8 cellular contexts compared by ENCODE assay signal in genomic region chr9:104927216-104927911, GRCh38. TPM values are rescaled to one million over a fixed set of nuclear protein-coding genes. Genes with fewer than 3 reads are reported as not detected.
DNase-seq lines count a peak whose midpoint lies in the region; ATAC-seq and TF ChIP-seq lines count a peak whose summit lies in the region.

No MANE protein-coding gene starts in this region.

- CTCF ChIA-PET in CD8-positive, alpha-beta memory T cell (lab: Charles Lee) = interaction anchor here (0.8 to 1.9 kb wide), 5 partner anchors 28 to 498 kb away, joined by 3 to 5 read pairs (median 4); no protein-coding TSS in a partner anchor

- no peak overlapping the region for H3K27ac ChIP-seq in CD8-positive, alpha-beta memory T cell (ENCODE audit: low read depth, low read length)
- peak overlapping the region; percentile 88 to 98 for H3K27ac ChIP-seq in coronary artery
- peak overlapping the region; percentile 81 for H3K27ac ChIP-seq in layer of hippocampus (ENCODE audit: low read depth, low read length)

- POLR2A ChIA-PET in CD8-positive, alpha-beta memory T cell (lab: Charles Lee) = interaction anchor here (0.7 kb wide), 1 partner anchor 228 kb away, joined by 3 read pairs; no protein-coding TSS in a partner anchor

- peaks cover 12 to 30% (median 23%) of the 10 kb centered on the region in 3 donors for H3K4me1 Mint-ChIP-seq in CD8-positive, alpha-beta memory T cell

- peaks cover 3% of the 10 kb centered on the region for H3K27me3 ChIP-seq in CD8-positive, alpha-beta memory T cell (ENCODE audit: insufficient read depth, low read length, poor library complexity, severe bottlenecking)
- H3K27me3 ChIP-seq in layer of hippocampus (ENCODE audit: control insufficient read depth, insufficient read depth, low read length) = no peaks in the 10 kb centered on the region

- H3K27ac Mint-ChIP-seq in CD8-positive, alpha-beta memory T cell = peak overlapping the region in 6 of 8 donors; percentile 80 to 93 (median 85)

- peak overlapping the region; percentile 78 for H3K4me3 ChIP-seq in CD8-positive, alpha-beta memory T cell (ENCODE audit: low read length)
- peak overlapping the region; percentile 98 for H3K4me3 ChIP-seq in coronary artery

- peaks cover under 1 to 2% (median 1%) of the 10 kb centered on the region in 3 donors for H3K36me3 Mint-ChIP-seq in CD8-positive, alpha-beta memory T cell

- peak overlapping the region; percentile 86 to 95 (median 90) for H3K4me3 Mint-ChIP-seq in CD8-positive, alpha-beta memory T cell

- no peaks in the 10 kb centered on the region for H3K36me3 ChIP-seq in CD8-positive, alpha-beta memory T cell (ENCODE audit: insufficient read depth, low read length)

- TF ChIP-seq CTCF in coronary artery (IDR thresholded peaks at IDR 0.05) = no peak

- no peaks in the 10 kb centered on the region for H3K9me3 ChIP-seq in CD8-positive, alpha-beta memory T cell (ENCODE audit: low read length)

- peak; percentile 16 for ATAC-seq in HG03432 (IDR thresholded peaks at IDR 0.05; ENCODE audit: unreplicated experiment)
- ATAC-seq in HG03139 (IDR thresholded peaks at IDR 0.05; ENCODE audit: unreplicated experiment) = no peak

- H3K4me1 ChIP-seq in CD8-positive, alpha-beta memory T cell (ENCODE audit: insufficient read depth, low read length) = no peaks in the 10 kb centered on the region

- H3K27me3 Mint-ChIP-seq in CD8-positive, alpha-beta memory T cell = peaks cover 27 to 42% of the 10 kb centered on the region in 2 donors

- DNase-seq in CD8-positive, alpha-beta memory T cell = peak in 2 of 5 donors; percentile 6 to 13
- DNase-seq in UCSD-AML1 (lab: John Stamatoyannopoulos, UW; ENCODE audit: unreplicated experiment) = peak; percentile 42
- DNase-seq in coronary artery (ENCODE audit: low spot score) = peak; percentile 77
- peak; percentile 34 for DNase-seq in stimulated activated CD4-positive, alpha-beta T cell treated with anti-CD3 and anti-CD28 coated beads, Interleukin-15, amount 100 ng/mL, for 24 hours
- DNase-seq in cerebellar nuclear complex (lab: John Stamatoyannopoulos, UW) = no peak

- H3K9me3 Mint-ChIP-seq in CD8-positive, alpha-beta memory T cell = no peaks in the 10 kb centered on the region

RNA-seq across cellular contexts. Expression of gene ABCA1, which starts 0.6 kb away (rescaled TPM):
- under 1 TPM; 0.83 to 0.89 TPM for total RNA-seq in CD8-positive, alpha-beta memory T cell
- polyA plus RNA-seq in CD8-positive, alpha-beta memory T cell = not detected

Comparison
In these comparisons a context has a peak if more than half of its experiments do, and no peak if none do; other contexts are left out.
1. DNase-seq: peak in UCSD-AML1 (single experiment), coronary artery (single experiment) and stimulated activated CD4-positive, alpha-beta T cell treated with anti-CD3 and anti-CD28 coated beads, Interleukin-15, amount 100 ng/mL, for 24 hours (single experiment); none in cerebellar nuclear complex (0 of 2).